Comparison of ENCODE assay signal across 17 cellular contexts in genomic region chr6:133896344-133896721, GRCh38. TPM values are rescaled to one million over a fixed set of nuclear protein-coding genes. Genes with fewer than 3 reads are reported as not detected.
DNase-seq lines count a peak whose midpoint lies in the region; ATAC-seq, FAIRE-seq and TF ChIP-seq lines count a peak whose summit lies in the region.
"Had no signal": no experiment of that assay in that cellular context is flagged by ENCODE, and none has a peak within 500 bp of the region (broad histone marks: within the 10 kb centered on the region; RNA-seq: fewer than 3 reads in every experiment).

No MANE protein-coding gene starts in this region.

- H3K4ac ChIP-seq in neuronal stem cell (ENCODE audit: low read length), result no peak overlapping the region

- H3K23ac ChIP-seq in neuronal stem cell (ENCODE audit: low read depth, low read length, poor library complexity), result no peak overlapping the region

- no peak overlapping the region for H3K27ac Mint-ChIP-seq in stimulated activated naive CD8-positive, alpha-beta T cell treated with anti-CD3 and anti-CD28 coated beads, Interleukin-15, amount 100 ng/mL, for 72 hours
- H3K27ac Mint-ChIP-seq: activated naive CD4-positive, alpha-beta T cell treated with anti-CD3 and anti-CD28 coated beads, Interleukin-2, amount 50 U/mL, for 24 hours; stimulated activated naive B cell treated with anti-CD40 and anti-IgM and Interleukin-4, amounts not matched to agents 10 μg/mL and 1 μg/mL and 100 μg/mL, for 72 hours had no signal

- H2BK120ac ChIP-seq in neuronal stem cell (ENCODE audit: low read depth, low read length), result no peak overlapping the region

- no peak overlapping the region for H2BK15ac ChIP-seq in neuronal stem cell (ENCODE audit: low read length)

- H3K9ac ChIP-seq in NT2/D1 (ENCODE audit: insufficient read length, low read depth), result no peak overlapping the region
- H3K9ac ChIP-seq in neuronal stem cell (ENCODE audit: low read depth, low read length, poor library complexity), result no peak overlapping the region

- H3K9me3 ChIP-seq in A549 (no peaks in the 10 kb centered on the region), NT2/D1 (ENCODE audit: insufficient read depth, low read length) (no peaks in the 10 kb centered on the region), gastroesophageal sphincter (no peaks in the 10 kb centered on the region), neuronal stem cell (replicated peaks in 1 of 2; ENCODE audit: control insufficient read depth in 2 of 2, insufficient read depth in 1 of 2, low read depth in 1 of 2, low read length in 2 of 2) (no peaks in the 10 kb centered on the region), uterus (no peaks in the 10 kb centered on the region)

- H3K4me3 ChIP-seq in A549 (no peak overlapping the region), NT2/D1 (ENCODE audit: insufficient read length, low read depth) (peak overlapping the region; percentile 42), gastroesophageal sphincter (peak overlapping the region in 1 of 2 donors; percentile 62), neuronal stem cell (ENCODE audit: low read length in 2 of 2) (no peak overlapping the region), uterus (peak overlapping the region in 1 of 2 donors; percentile 28)

- H4K91ac ChIP-seq in neuronal stem cell (ENCODE audit: low read depth, low read length, poor library complexity), result no peak overlapping the region

- H3K27me3 ChIP-seq in NT2/D1 (ENCODE audit: insufficient read depth, insufficient read length), result peaks cover 69% of the 10 kb centered on the region
- H3K27me3 ChIP-seq in gastroesophageal sphincter, result peaks cover 59% of the 10 kb centered on the region
- H3K27me3 ChIP-seq in neuronal stem cell (ENCODE audit: control insufficient read depth in 3 of 3, insufficient read depth in 3 of 3, low read depth in 1 of 3, low read length in 3 of 3), result peaks cover 26 to 86% (median 53%) of the 10 kb centered on the region in 3 experiments
- peaks cover 0 to 9% of the 10 kb centered on the region in 2 donors for H3K27me3 ChIP-seq in uterus

- H2AK5ac ChIP-seq in neuronal stem cell (ENCODE audit: low read depth, low read length), result no peak overlapping the region

- H3K27ac ChIP-seq in A549 (peak overlapping the region in 1 of 2 experiments; percentile 68; a peak in 3 of 6 replicates), gastroesophageal sphincter (peak overlapping the region in 3 of 4 donors; percentile 85 to 93 (median 87)), neuronal stem cell (replicated peaks; ENCODE audit: low read length) (no peak overlapping the region), uterus (peak overlapping the region in 1 of 2 donors; percentile 63)
- H3K27ac ChIP-seq: cardiac muscle cell had no signal

- H3K27me3 Mint-ChIP-seq in stimulated activated naive CD8-positive, alpha-beta T cell treated with anti-CD3 and anti-CD28 coated beads, Interleukin-15, amount 100 ng/mL, for 72 hours, result peaks cover 82% of the 10 kb centered on the region

- POLR2A ChIA-PET in A549 (lab: Yijun Ruan, JAX), result no interaction called here

- ATAC-seq in A549 (no peak), gastroesophageal sphincter (no peak)
- ATAC-seq in stimulated activated naive CD8-positive, alpha-beta T cell treated with anti-CD3 and anti-CD28 coated beads, Interleukin-15, amount 100 ng/mL, for 72 hours, result no peak
- ATAC-seq: stimulated activated naive B cell treated with anti-CD40 and anti-IgM and Interleukin-4, amounts not matched to agents 10 μg/mL and 1 μg/mL and 100 μg/mL, for 72 hours had no signal

- no peak overlapping the region for H3K18ac ChIP-seq in neuronal stem cell (ENCODE audit: low read length)

- CTCF ChIA-PET in A549 (lab: Yijun Ruan, JAX), result no interaction called here

- no peak for TF ChIP-seq CTCF in A549 (IDR thresholded peaks at IDR 0.05)
- no peak for TF ChIP-seq CTCF in gastroesophageal sphincter (IDR thresholded peaks at IDR 0.05)
- no peak for TF ChIP-seq CTCF in uterus (IDR thresholded peaks at IDR 0.05)

- H3K4me3 Mint-ChIP-seq in stimulated activated naive CD8-positive, alpha-beta T cell treated with anti-CD3 and anti-CD28 coated beads, Interleukin-15, amount 100 ng/mL, for 72 hours, result no peak overlapping the region
- H3K4me3 Mint-ChIP-seq: activated naive CD4-positive, alpha-beta T cell treated with anti-CD3 and anti-CD28 coated beads, Interleukin-2, amount 50 U/mL, for 24 hours; stimulated activated naive B cell treated with anti-CD40 and anti-IgM and Interleukin-4, amounts not matched to agents 10 μg/mL and 1 μg/mL and 100 μg/mL, for 72 hours had no signal

- FAIRE-seq in A549 (lab: Jason Lieb, UNC), result no peak
- FAIRE-seq: D721Med, endometrium, kidney had no signal

- no peak overlapping the region for H2BK5ac ChIP-seq in neuronal stem cell (ENCODE audit: low read length)

- DNase-seq in A549 (ENCODE audit: low read depth in 1 of 2, low spot score in 1 of 2) (no peak), NT2/D1 (ENCODE audit: low read depth, low spot score) (no peak), neuronal stem cell (ENCODE audit: low spot score) (no peak), NCI-H2227 (lab: John Stamatoyannopoulos, UW; ENCODE audit: unreplicated experiment) (no peak), uterus (no peak), C1 segment of cervical spinal cord (lab: John Stamatoyannopoulos, UW) (no peak)
- DNase-seq in stimulated activated naive CD8-positive, alpha-beta T cell treated with anti-CD3 and anti-CD28 coated beads, Interleukin-15, amount 100 ng/mL, for 72 hours, result no peak
- DNase-seq: NCI-H2081 treated with DMSO at 0.1 percent for 48 hours; RPMI8226; stimulated activated naive B cell treated with anti-CD40 and anti-IgM and Interleukin-4, amounts not matched to agents 10 μg/mL and 1 μg/mL and 100 μg/mL, for 72 hours had no signal

- no peaks in the 10 kb centered on the region for H3K9me3 Mint-ChIP-seq in stimulated activated naive CD8-positive, alpha-beta T cell treated with anti-CD3 and anti-CD28 coated beads, Interleukin-15, amount 100 ng/mL, for 72 hours
- H3K9me3 Mint-ChIP-seq: activated naive CD4-positive, alpha-beta T cell treated with anti-CD3 and anti-CD28 coated beads, Interleukin-2, amount 50 U/mL, for 24 hours had no signal

- no peaks in the 10 kb centered on the region for H3K36me3 ChIP-seq in NT2/D1 (ENCODE audit: insufficient read depth, insufficient read length, low read length)
- no peaks in the 10 kb centered on the region for H3K36me3 ChIP-seq in gastroesophageal sphincter
- H3K36me3 ChIP-seq in neuronal stem cell (replicated peaks in 1 of 2; ENCODE audit: control insufficient read depth in 2 of 2, insufficient read depth in 2 of 2, low read length in 2 of 2), result no peaks in the 10 kb centered on the region
- no peaks in the 10 kb centered on the region for H3K36me3 ChIP-seq in uterus
- H3K36me3 ChIP-seq: cardiac muscle cell had no signal

- no peak overlapping the region for H3K14ac ChIP-seq in neuronal stem cell (ENCODE audit: low read length)

- TF ChIP-seq EP300 in A549 (IDR thresholded peaks at IDR 0.05) (no peak), gastroesophageal sphincter (IDR thresholded peaks at IDR 0.05) (no peak)

- no peaks in the 10 kb centered on the region for H3K79me1 ChIP-seq in neuronal stem cell (ENCODE audit: low read depth, low read length)

- 71% methylated on average over 5 of the region's 5 CpGs for WGBS in A549 (ENCODE audit: missing lambda C conversion rate)
- 45 to 47% methylated on average over 2 to 5 of the region's 5 CpGs for WGBS in gastroesophageal sphincter (ENCODE audit: low coverage in 1 of 2), 2 donors
- WGBS in neuronal stem cell (ENCODE audit: extremely low coverage in 2 of 2, insufficient read length in 2 of 2, insufficient replicate concordance in 1 of 2), 2 donors, result no CpG with 5 or more reads among the region's 5 CpGs

- no peak overlapping the region for H4K8ac ChIP-seq in neuronal stem cell (ENCODE audit: low read depth, low read length)

- TF ChIP-seq RAD21 in A549 (conservative IDR thresholded peaks at IDR 0.05 in 1 of 2, IDR thresholded peaks at IDR 0.05 in 1 of 2), result no peak

- peak overlapping the region; percentile 65 for H2AFZ ChIP-seq in neuronal stem cell (ENCODE audit: low read length)

- peaks cover 19% of the 10 kb centered on the region for H3K4me1 ChIP-seq in A549
- H3K4me1 ChIP-seq in NT2/D1 (ENCODE audit: insufficient read depth, insufficient read length), result no peaks in the 10 kb centered on the region
- peaks cover 0 to 45% (median 10%) of the 10 kb centered on the region in 3 donors for H3K4me1 ChIP-seq in gastroesophageal sphincter
- peaks cover 4 to 7% of the 10 kb centered on the region in 2 donors for H3K4me1 ChIP-seq in neuronal stem cell (ENCODE audit: control insufficient read depth in 2 of 2, insufficient read depth in 1 of 2, low read depth in 1 of 2, low read length in 2 of 2)
- no peaks in the 10 kb centered on the region for H3K4me1 ChIP-seq in uterus

- peaks cover 35% of the 10 kb centered on the region for H3K4me1 Mint-ChIP-seq in stimulated activated naive CD8-positive, alpha-beta T cell treated with anti-CD3 and anti-CD28 coated beads, Interleukin-15, amount 100 ng/mL, for 72 hours

- intact Hi-C loops in uterus (cut with DNase I; ENCODE audit: low total_unique reads), result no loop called here

- peak overlapping the region; percentile 37; the same call in 2 of the 3 replicates for H3K4me2 ChIP-seq in A549
- H3K4me2 ChIP-seq in neuronal stem cell (ENCODE audit: insufficient read depth, low read length, poor library complexity, severe bottlenecking), result peak overlapping the region; percentile 69

- no peak overlapping the region for H2BK12ac ChIP-seq in neuronal stem cell (ENCODE audit: low read length)

- no peak for TF ChIP-seq POLR2A in A549 (IDR thresholded peaks at IDR 0.05; ENCODE audit: low read length)
- no peak for TF ChIP-seq POLR2A in gastroesophageal sphincter (IDR thresholded peaks at IDR 0.05)
- no peak for TF ChIP-seq POLR2A in uterus (IDR thresholded peaks at IDR 0.05)

TF ChIP-seq in A549, 52 proteins besides CTCF, POLR2A, EP300 and RAD21 (continues in another document):
- no peak for TF ChIP-seq TFCP2L1 (CRISPR knock-in tag; IDR thresholded peaks at IDR 0.05)

RNA-seq across cellular contexts. Expression of gene TCF21, which starts 7.4 kb away (rescaled TPM):
- 0.21 and 0.25 TPM in 2 replicates for polyA plus RNA-seq in A549 (2011; rRNA removed)
- polyA plus RNA-seq in A549 (2012; cell fraction: cytosol; rRNA removed), result 0.12 and 0.13 TPM in 2 replicates
- 0.12 and 0.15 TPM in 2 replicates for polyA plus RNA-seq in A549 (2012; cell fraction: nucleus; rRNA removed)
- 0.04 to 0.17 TPM (median 0.12 TPM) in 3 replicates for polyA plus RNA-seq in A549 (2017; fragmentation: RNase III; extraction: RNeasy Plus Mini Kit Qiagen cat#74134 plus additional on column Dnase treatment)
- polyA minus RNA-seq in A549 (2011; rRNA and poly(A)+ RNA removed), result 0.50 and 0.97 TPM in 2 replicates
- total RNA-seq in gastroesophageal sphincter, result 10 to 100 TPM; 13.5 to 36.9 (median 22.2) TPM
- 0.14 TPM for polyA plus RNA-seq in neuronal stem cell (2013, experiment 1 of 2)
- polyA plus RNA-seq in neuronal stem cell (2013, experiment 2 of 2), result 0.22 TPM
- 1 to 10 TPM; 1.5 to 9.1 (median 4.7) TPM for total RNA-seq in uterus
- total RNA-seq: T-helper 1 cell treated with Interleukin-12 subunit alpha and Interleukin-12 subunit beta and Interleukin-4 antibody, amounts not matched to agents 30 ng/mL and 1 ng/mL, for 36 hours had no signal

RNA-seq across cellular contexts. Expression of gene TBPL1, which starts 56.7 kb away (rescaled TPM):
- polyA plus RNA-seq in A549 (2011; rRNA removed), result 29.9 and 41.1 TPM in 2 replicates
- 15.7 and 16.4 TPM in 2 replicates for polyA plus RNA-seq in A549 (2012; cell fraction: cytosol; rRNA removed)
- 5.1 and 7.4 TPM in 2 replicates for polyA plus RNA-seq in A549 (2012; cell fraction: nucleus; rRNA removed)
- polyA plus RNA-seq in A549 (2017; fragmentation: RNase III; extraction: RNeasy Plus Mini Kit Qiagen cat#74134 plus additional on column Dnase treatment), result 22.4 to 24.7 TPM (median 24.7 TPM) in 3 replicates
- polyA minus RNA-seq in A549 (2011; rRNA and poly(A)+ RNA removed), result 5.8 and 9.0 TPM in 2 replicates
- 10 to 100 TPM; 10.1 to 19.1 (median 13.7) TPM for total RNA-seq in gastroesophageal sphincter
- polyA plus RNA-seq in neuronal stem cell (2013, experiment 1 of 2), result 99.0 TPM
- polyA plus RNA-seq in neuronal stem cell (2013, experiment 2 of 2), result 103 TPM
- total RNA-seq in uterus, result 10 to 100 TPM in 3 of 4 donors, 1 to 10 TPM in 1; 4.4 to 30.6 (median 19.7) TPM
